Comparison of ENCODE assay signal across 14 cellular contexts in the genomic region with DNA sequence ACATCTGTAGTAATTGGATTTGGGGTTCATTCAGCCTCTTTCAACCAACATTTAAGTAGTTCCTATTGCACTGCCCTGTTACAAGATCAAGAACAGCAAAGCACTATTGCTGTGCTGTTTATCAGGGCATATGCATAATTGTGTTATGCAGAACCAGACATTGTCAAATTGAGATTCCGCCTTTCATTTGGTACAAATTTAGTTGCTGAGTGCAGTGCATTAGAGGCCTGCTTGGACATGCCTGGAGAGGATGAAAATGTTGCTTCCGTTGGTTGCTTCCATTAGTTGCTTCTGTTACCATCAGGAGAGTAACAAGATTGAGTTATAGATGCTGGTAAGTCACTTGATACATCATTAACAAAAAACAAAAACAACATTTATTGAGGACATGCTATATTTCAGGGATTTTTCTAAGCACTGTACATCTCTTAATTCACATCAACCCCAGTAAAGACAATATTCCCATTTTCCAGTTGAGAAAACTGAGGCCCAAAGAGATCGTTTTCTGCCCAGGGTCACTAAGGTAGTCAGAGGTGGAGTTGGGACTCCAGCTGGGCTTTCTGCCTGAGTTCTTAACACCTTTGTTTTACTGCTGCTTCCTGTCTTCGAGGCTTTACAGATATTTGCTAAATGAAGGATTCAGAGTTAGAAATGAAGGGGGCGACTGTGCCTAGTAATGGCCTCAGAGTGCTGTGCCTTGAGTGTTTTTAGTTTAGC.
DNase-seq lines count a peak whose midpoint lies in the region; TF ChIP-seq lines count a peak whose summit lies in the region.
"Had no signal": no experiment of that assay in that cellular context is flagged by ENCODE, and none has a peak within 500 bp of the region (broad histone marks: within the 10 kb centered on the region; RNA-seq: fewer than 3 reads in every experiment).

No MANE protein-coding gene starts in this region.

- peak overlapping the region; percentile 64 for H3K27ac Mint-ChIP-seq in activated naive CD4-positive, alpha-beta T cell treated with anti-CD3 and anti-CD28 coated beads for 36 hours
- peak overlapping the region; percentile 73 for H3K27ac Mint-ChIP-seq in activated naive CD8-positive, alpha-beta T cell treated with anti-CD3 and anti-CD28 coated beads for 36 hours

- TF ChIP-seq CTCF in osteoblast (IDR thresholded peaks at IDR 0.05; ENCODE audit: extremely low read depth, low read depth, low read length), result no peak

- no peaks in the 10 kb centered on the region for H3K27me3 Mint-ChIP-seq in activated naive CD4-positive, alpha-beta T cell treated with anti-CD3 and anti-CD28 coated beads for 36 hours (ENCODE audit: low read depth)
- H3K27me3 Mint-ChIP-seq in activated naive CD8-positive, alpha-beta T cell treated with anti-CD3 and anti-CD28 coated beads for 36 hours, result no peaks in the 10 kb centered on the region

- no peak overlapping the region for H3K4me3 ChIP-seq in neuronal stem cell (ENCODE audit: low read length in 2 of 2)
- H3K4me3 ChIP-seq in osteoblast (ENCODE audit: insufficient read depth, low read length), result no peak overlapping the region
- H3K4me3 ChIP-seq: body of pancreas, vagina had no signal

- peaks cover 86% of the 10 kb centered on the region for H3K4me1 Mint-ChIP-seq in activated naive CD4-positive, alpha-beta T cell treated with anti-CD3 and anti-CD28 coated beads for 36 hours (ENCODE audit: low read depth)
- peaks cover 80% of the 10 kb centered on the region for H3K4me1 Mint-ChIP-seq in activated naive CD8-positive, alpha-beta T cell treated with anti-CD3 and anti-CD28 coated beads for 36 hours

- no peak overlapping the region for H3K18ac ChIP-seq in neuronal stem cell (ENCODE audit: low read length)

- intact Hi-C loops in activated naive CD4-positive, alpha-beta T cell treated with anti-CD3 and anti-CD28 coated beads for 36 hours (cut with micrococcal nuclease), result no loop called here

- no peaks in the 10 kb centered on the region for H3K27me3 ChIP-seq in neuronal stem cell (ENCODE audit: control insufficient read depth in 3 of 3, insufficient read depth in 3 of 3, low read depth in 1 of 3, low read length in 3 of 3)
- no peaks in the 10 kb centered on the region for H3K27me3 ChIP-seq in osteoblast (ENCODE audit: insufficient read depth, low read length)
- H3K27me3 ChIP-seq: body of pancreas, vagina had no signal

- CTCF ChIA-PET in activated naive CD4-positive, alpha-beta T cell treated with anti-CD3 and anti-CD28 coated beads for 36 hours (lab: Charles Lee), result interaction anchor here (0.6 to 2.1 kb wide), 4 partner anchors 17 to 289 kb away, joined by 3 to 11 read pairs (median 4); no protein-coding TSS in a partner anchor

- peaks cover 0 to 2% of the 10 kb centered on the region in 2 donors for H3K4me1 ChIP-seq in neuronal stem cell (ENCODE audit: control insufficient read depth in 2 of 2, insufficient read depth in 1 of 2, low read depth in 1 of 2, low read length in 2 of 2)
- H3K4me1 ChIP-seq in osteoblast (ENCODE audit: insufficient read depth, low read length), result peaks cover 8% of the 10 kb centered on the region

- no peak overlapping the region for H3K4me3 Mint-ChIP-seq in activated naive CD4-positive, alpha-beta T cell treated with anti-CD3 and anti-CD28 coated beads for 36 hours
- no peak overlapping the region for H3K4me3 Mint-ChIP-seq in activated naive CD8-positive, alpha-beta T cell treated with anti-CD3 and anti-CD28 coated beads for 36 hours

- H2AK5ac ChIP-seq in neuronal stem cell (ENCODE audit: low read depth, low read length), result no peak overlapping the region

- H2BK15ac ChIP-seq in neuronal stem cell (ENCODE audit: low read length), result no peak overlapping the region

- H4K8ac ChIP-seq in neuronal stem cell (ENCODE audit: low read depth, low read length), result no peak overlapping the region

- no peak overlapping the region for H3K4ac ChIP-seq in neuronal stem cell (ENCODE audit: low read length)

- H2AFZ ChIP-seq in neuronal stem cell (ENCODE audit: low read length) (no peak overlapping the region), osteoblast (ENCODE audit: low read length) (no peak overlapping the region)

- no peak overlapping the region for H4K91ac ChIP-seq in neuronal stem cell (ENCODE audit: low read depth, low read length, poor library complexity)

- DNase-seq in activated naive CD4-positive, alpha-beta T cell treated with anti-CD3 and anti-CD28 coated beads for 36 hours, result no peak
- no peak for DNase-seq in activated naive CD4-positive, alpha-beta T cell treated with Interleukin-2 at 50 U/mL for 16 hours
- DNase-seq in NCI-H1694 treated with DMSO at 0.1 percent for 48 hours (lab: John Stamatoyannopoulos, UW), result peak; percentile 63
- no peak for DNase-seq in activated naive CD8-positive, alpha-beta T cell treated with anti-CD3 and anti-CD28 coated beads for 36 hours
- DNase-seq in neuronal stem cell (ENCODE audit: low spot score), result no peak
- DNase-seq in osteoblast (ENCODE audit: insufficient read length, low spot score, missing footprints), result no peak
- DNase-seq in SW480 (ENCODE audit: low spot score), result no peak
- no peak for DNase-seq in stimulated activated CD4-positive, alpha-beta T cell treated with anti-CD3 and anti-CD28 coated beads, Interleukin-1b, Interleukin-23, amount 100 ng/mL, for 48 hours
- DNase-seq: body of pancreas; GOT3; NCI-H1105 treated with DMSO at 0.1 percent for 48 hours; NCI-H69; stimulated activated CD4-positive, alpha-beta T cell treated with anti-CD3 and anti-CD28 coated beads, Interleukin-2, amount 100 ng/mL, for 24 hours had no signal

- no peaks in the 10 kb centered on the region for H3K9me3 Mint-ChIP-seq in activated naive CD4-positive, alpha-beta T cell treated with anti-CD3 and anti-CD28 coated beads for 36 hours
- no peaks in the 10 kb centered on the region for H3K9me3 Mint-ChIP-seq in activated naive CD8-positive, alpha-beta T cell treated with anti-CD3 and anti-CD28 coated beads for 36 hours

- H3K4me2 ChIP-seq in neuronal stem cell (ENCODE audit: insufficient read depth, low read length, poor library complexity, severe bottlenecking), result no peak overlapping the region
- H3K4me2 ChIP-seq in osteoblast (ENCODE audit: insufficient read depth, low read length), result no peak overlapping the region

- H3K9me3 ChIP-seq in neuronal stem cell (replicated peaks in 1 of 2; ENCODE audit: control insufficient read depth in 2 of 2, insufficient read depth in 1 of 2, low read depth in 1 of 2, low read length in 2 of 2), result no peaks in the 10 kb centered on the region
- no peaks in the 10 kb centered on the region for H3K9me3 ChIP-seq in osteoblast (ENCODE audit: low read depth, low read length)
- H3K9me3 ChIP-seq: body of pancreas, vagina had no signal

- peaks cover 7 to 33% of the 10 kb centered on the region in 2 donors for H3K36me3 ChIP-seq in neuronal stem cell (replicated peaks in 1 of 2; ENCODE audit: control insufficient read depth in 2 of 2, insufficient read depth in 2 of 2, low read length in 2 of 2)
- no peaks in the 10 kb centered on the region for H3K36me3 ChIP-seq in osteoblast (ENCODE audit: insufficient read depth, low read length)
- H3K36me3 ChIP-seq: vagina had no signal

- H3K14ac ChIP-seq in neuronal stem cell (ENCODE audit: low read length), result no peak overlapping the region

- peaks cover 12% of the 10 kb centered on the region for H3K36me3 Mint-ChIP-seq in activated naive CD4-positive, alpha-beta T cell treated with anti-CD3 and anti-CD28 coated beads for 36 hours (ENCODE audit: low read depth)
- H3K36me3 Mint-ChIP-seq in activated naive CD8-positive, alpha-beta T cell treated with anti-CD3 and anti-CD28 coated beads for 36 hours, result peaks cover 23% of the 10 kb centered on the region

- H3K9ac ChIP-seq in neuronal stem cell (ENCODE audit: low read depth, low read length, poor library complexity), result no peak overlapping the region

- H3K27ac ChIP-seq in neuronal stem cell (replicated peaks; ENCODE audit: low read length) (no peak overlapping the region), osteoblast (ENCODE audit: low read depth, low read length) (no peak overlapping the region)
- H3K27ac ChIP-seq: body of pancreas, vagina had no signal

- WGBS in neuronal stem cell (ENCODE audit: extremely low coverage in 2 of 2, insufficient read length in 2 of 2, insufficient replicate concordance in 1 of 2), 2 donors, result no CpG with 5 or more reads among the region's 5 CpGs

- peaks cover 88% of the 10 kb centered on the region for H3K79me2 ChIP-seq in osteoblast (ENCODE audit: insufficient read depth, low read length)

- no peak overlapping the region for H2BK12ac ChIP-seq in neuronal stem cell (ENCODE audit: low read length)

- peak overlapping the region; percentile 82 for H3K23ac ChIP-seq in neuronal stem cell (ENCODE audit: low read depth, low read length, poor library complexity)

- peaks cover 47% of the 10 kb centered on the region for H4K20me1 ChIP-seq in osteoblast (ENCODE audit: insufficient read depth, low read length)

- no peak overlapping the region for H2BK120ac ChIP-seq in neuronal stem cell (ENCODE audit: low read depth, low read length)

- peak overlapping the region; percentile 79 for H2BK5ac ChIP-seq in neuronal stem cell (ENCODE audit: low read length)

- H3K79me1 ChIP-seq in neuronal stem cell (ENCODE audit: low read depth, low read length), result peaks cover 12% of the 10 kb centered on the region
